29 cellular contexts compared by ENCODE assay signal in the genomic region with DNA sequence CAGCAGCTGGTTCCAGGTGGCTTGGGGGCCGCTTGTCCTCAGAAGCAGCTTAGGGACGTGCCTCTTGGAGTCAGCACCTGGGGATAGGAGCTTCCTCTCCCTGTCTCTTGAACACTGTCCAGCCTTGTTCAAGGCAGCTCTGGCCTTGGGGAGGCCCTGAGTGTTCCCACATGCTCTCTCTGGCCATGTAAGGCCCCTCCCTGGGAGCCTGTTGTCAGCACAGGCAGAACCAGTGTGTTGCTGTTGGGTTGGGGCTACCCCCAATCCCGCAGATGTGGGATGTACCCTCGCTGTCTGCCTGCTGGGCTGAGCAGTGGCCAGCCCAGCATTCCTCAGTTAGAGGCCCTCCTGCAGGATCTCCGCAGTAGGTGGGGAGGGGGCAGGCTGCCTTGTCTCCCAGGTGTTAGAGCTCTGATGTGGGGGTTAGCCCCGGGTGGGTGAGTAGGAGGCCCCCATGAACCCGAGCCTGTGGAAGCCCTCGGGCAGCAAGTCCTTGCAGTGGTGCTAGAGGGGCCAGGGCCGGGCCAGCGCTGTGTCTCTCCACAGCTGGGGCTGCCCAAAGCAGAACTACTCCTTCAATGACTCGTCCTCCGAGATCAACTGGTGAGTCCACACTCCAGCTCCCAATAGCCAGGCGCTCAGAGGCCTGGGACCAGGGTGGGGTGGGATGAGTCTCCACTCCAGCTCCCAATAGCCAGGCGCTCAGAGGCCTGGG. TPM values are rescaled to one million over a fixed set of nuclear protein-coding genes. Genes with fewer than 3 reads are reported as not detected.
"Had no signal": no experiment of that assay in that cellular context is flagged by ENCODE, and none has a peak within 500 bp of the region (broad histone marks: within the 10 kb centered on the region; RNA-seq: fewer than 3 reads in every experiment).

No MANE protein-coding gene starts in this region.

- H3K36me3 ChIP-seq: stomach, suprapubic skin, thoracic aorta, thyroid gland, tibial artery, tibial nerve, transverse colon, upper lobe of left lung, upper lobe of right lung, uterus, vagina had no signal

- H3K27me3 ChIP-seq: thyroid gland, transverse colon, upper lobe of left lung, upper lobe of right lung, uterus, vagina had no signal

- DNase-seq: stimulated activated CD4-positive, alpha-beta T cell treated with anti-CD3 and anti-CD28 coated beads, Interleukin-2, amount 100 ng/mL, for 24 hours; stimulated activated CD4-positive, alpha-beta T cell treated with anti-CD3 and anti-CD28 coated beads, Interleukin-2, amount 100 ng/mL, for 48 hours; stimulated activated CD4-positive, alpha-beta T cell treated with anti-CD3 and anti-CD28 coated beads, Interleukin-4, amount 100 ng/mL, for 1 hour; stimulated activated CD4-positive, alpha-beta T cell treated with anti-CD3 and anti-CD28 coated beads, Interleukin-4, amount 100 ng/mL, for 24 hours; stimulated activated CD4-positive, alpha-beta T cell treated with anti-CD3 and anti-CD28 coated beads, Interleukin-4, amount 100 ng/mL, for 4 hours; stimulated activated CD8-positive, alpha-beta memory T cell treated with anti-CD3 and anti-CD28 coated beads, Interleukin-4, amount 100 ng/mL, for 48 hours; stimulated activated naive B cell treated with anti-CD40 and anti-IgM and Interleukin-4, amounts not matched to agents 10 μg/mL and 1 μg/mL and 100 μg/mL, for 72 hours; stimulated activated naive CD4-positive, alpha-beta T cell; stimulated activated naive CD4-positive, alpha-beta T cell treated with Interleukin-2 at 50 U/mL for 16 hours; stimulated activated naive CD8-positive, alpha-beta T cell treated with anti-CD3 and anti-CD28 coated beads, Interleukin-15, amount 100 ng/mL, for 72 hours; stimulated activated naive CD8-positive, alpha-beta T cell treated with anti-CD3 and anti-CD28 coated beads, Interleukin-15, Interleukin-2, amounts not matched to agents 100 U/mL and 50 U/mL, for 24 hours; stomach; substantia nigra; thyroid gland; tibial artery; transverse colon; trophoblast cell; upper lobe of right lung; uterus had no signal

- H3K4me1 ChIP-seq: stomach, suprapubic skin, thyroid gland, tibial artery, tibial nerve, transverse colon, upper lobe of left lung, upper lobe of right lung, uterus, vagina had no signal

- ATAC-seq: stimulated activated effector memory CD8-positive, alpha-beta T cell treated with anti-CD3 and anti-CD28 coated beads, Interleukin-12 subunit alpha, Interleukin-12 subunit beta, amount 100 ng/mL, for 72 hours; stimulated activated memory B cell treated with anti-CD40 and anti-IgM and Interleukin-4, amounts not matched to agents 10 μg/mL and 1 μg/mL and 100 μg/mL, for 72 hours; stimulated activated naive B cell treated with anti-CD40 and anti-IgM and Interleukin-4, amounts not matched to agents 10 μg/mL and 1 μg/mL and 100 μg/mL, for 72 hours; stimulated activated naive CD8-positive, alpha-beta T cell treated with anti-CD3 and anti-CD28 coated beads, Interleukin-15, amount 100 ng/mL, for 72 hours; stimulated activated naive CD8-positive, alpha-beta T cell treated with anti-CD3 and anti-CD28 coated beads, Interleukin-15, Interleukin-2, amounts not matched to agents 100 U/mL and 50 U/mL, for 24 hours; upper lobe of right lung had no signal

- H3K4me3 ChIP-seq: stomach, suprapubic skin, thoracic aorta, thyroid gland, tibial artery, tibial nerve, transverse colon, upper lobe of left lung, upper lobe of right lung, uterus, vagina had no signal

- H3K27ac ChIP-seq: stomach, suprapubic skin, thoracic aorta, thyroid gland, tibial artery, tibial nerve, transverse colon, upper lobe of left lung, upper lobe of right lung, uterus, vagina had no signal

- H3K9me3 ChIP-seq: suprapubic skin, thoracic aorta, thyroid gland, transverse colon, upper lobe of left lung, upper lobe of right lung, uterus, vagina had no signal

RNA-seq across cellular contexts. Expression of gene KCNT1, which starts 51.6 kb away (rescaled TPM):
- total RNA-seq: vagina had no signal

RNA-seq across cellular contexts. Expression of gene SOHLH1, which starts 54.3 kb away (rescaled TPM):
- total RNA-seq: stomach, subcutaneous adipose tissue, suprapubic skin, temporal lobe, thoracic aorta, thyroid gland, tibial nerve, transverse colon, upper lobe of left lung, upper lobe of right lung, urinary bladder, uterus, vagina had no signal
- polyA plus RNA-seq: stomach, urinary bladder had no signal
